18 cellular contexts compared by ENCODE assay signal in the genomic region with DNA sequence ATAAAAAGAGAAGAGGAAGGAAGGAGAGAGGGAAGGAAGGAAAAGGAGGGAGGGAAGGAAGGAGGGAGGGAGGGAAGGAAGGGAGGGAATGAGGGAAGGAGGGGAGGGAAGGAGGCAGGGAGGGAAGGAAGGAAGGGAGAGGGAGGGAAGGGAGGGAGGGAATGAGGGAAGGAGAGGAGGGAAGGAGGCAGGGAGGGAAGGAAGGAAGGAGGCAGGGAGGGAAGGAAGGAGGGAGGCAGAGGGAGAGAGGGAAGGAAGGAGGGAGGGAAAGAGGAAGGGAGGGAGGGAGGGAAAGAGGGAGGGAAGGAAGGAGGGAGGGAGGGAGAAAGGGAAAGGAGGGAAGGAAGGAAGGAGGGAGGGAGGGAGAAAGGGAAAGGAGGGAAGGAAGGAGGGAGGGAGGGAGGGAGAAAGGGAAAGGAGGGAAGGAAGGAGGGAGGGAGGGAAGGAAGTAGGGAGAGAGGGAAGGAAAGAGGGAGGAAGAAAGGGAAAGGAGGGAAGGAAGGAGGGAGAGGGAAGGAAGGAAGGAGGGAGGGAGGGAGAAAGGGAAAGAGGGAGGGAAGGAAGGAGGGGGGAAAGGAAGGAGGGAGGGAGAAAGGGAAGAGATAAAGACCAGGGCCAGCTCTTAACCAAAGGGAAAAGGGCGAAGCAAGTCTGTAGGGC.
"Had no signal": no experiment of that assay in that cellular context is flagged by ENCODE, and none has a peak within 500 bp of the region (broad histone marks: within the 10 kb centered on the region; RNA-seq: fewer than 3 reads in every experiment).

No MANE protein-coding gene starts in this region.

- H3K4me1 ChIP-seq: colonic mucosa had no signal

- H3K4me3 ChIP-seq: colonic mucosa, lung, suprapubic skin, transverse colon, vagina had no signal

- H3K36me3 ChIP-seq: colonic mucosa, suprapubic skin, transverse colon, vagina had no signal

- H3K27me3 Mint-ChIP-seq: activated CD4-positive, alpha-beta memory T cell treated with anti-CD3 and anti-CD28 coated beads, Interleukin-2, amount 10 ng/mL, durations not matched to agents 7 days and 5 days; activated T-cell treated with anti-CD3 and anti-CD28 coated beads, Interleukin-2, amount 50 U/mL, for 24 hours had no signal

- DNase-seq: activated CD4-positive, alpha-beta memory T cell treated with anti-CD3 and anti-CD28 coated beads, Interleukin-2, amount 10 ng/mL, durations not matched to agents 7 days and 5 days; activated CD4-positive, alpha-beta T cell treated with anti-CD3 and anti-CD28 coated beads for 48 hours; activated CD4-positive, CD25-positive, alpha-beta regulatory T cell; activated T-cell treated with anti-CD3 and anti-CD28 coated beads, Interleukin-2, amount 50 U/mL, for 24 hours; colonic mucosa; foreskin melanocyte; glutamatergic neuron; stimulated activated CD4-positive, alpha-beta T cell treated with anti-CD3 and anti-CD28 coated beads, Interleukin-2, amount 100 ng/mL, for 24 hours; stimulated activated naive CD8-positive, alpha-beta T cell treated with anti-CD3 and anti-CD28 coated beads, Interleukin-15, amount 100 ng/mL, for 72 hours; T1000 had no signal

- H3K9me3 Mint-ChIP-seq: activated CD4-positive, alpha-beta memory T cell treated with anti-CD3 and anti-CD28 coated beads, Interleukin-2, amount 10 ng/mL, durations not matched to agents 7 days and 5 days; activated naive CD4-positive, alpha-beta T cell treated with anti-CD3 and anti-CD28 coated beads for 36 hours; activated T-cell treated with anti-CD3 and anti-CD28 coated beads, Interleukin-2, amount 50 U/mL, for 24 hours; brain; neural crest cell; stimulated activated naive CD8-positive, alpha-beta T cell treated with anti-CD3 and anti-CD28 coated beads, Interleukin-15, amount 100 ng/mL, for 72 hours had no signal

- H3K27ac Mint-ChIP-seq: activated CD4-positive, alpha-beta memory T cell treated with anti-CD3 and anti-CD28 coated beads, Interleukin-2, amount 10 ng/mL, durations not matched to agents 7 days and 5 days; activated naive CD4-positive, alpha-beta T cell treated with anti-CD3 and anti-CD28 coated beads for 36 hours; activated T-cell treated with anti-CD3 and anti-CD28 coated beads, Interleukin-2, amount 50 U/mL, for 24 hours; progenitor cell of endocrine pancreas had no signal

- H3K9me3 ChIP-seq: colonic mucosa, suprapubic skin, transverse colon, vagina had no signal

- ATAC-seq: stimulated activated naive CD8-positive, alpha-beta T cell treated with anti-CD3 and anti-CD28 coated beads, Interleukin-15, amount 100 ng/mL, for 72 hours had no signal

- H3K4me3 Mint-ChIP-seq: activated CD4-positive, alpha-beta memory T cell treated with anti-CD3 and anti-CD28 coated beads, Interleukin-2, amount 10 ng/mL, durations not matched to agents 7 days and 5 days; activated naive CD4-positive, alpha-beta T cell treated with anti-CD3 and anti-CD28 coated beads for 36 hours; activated T-cell treated with anti-CD3 and anti-CD28 coated beads, Interleukin-2, amount 50 U/mL, for 24 hours; brain; neural crest cell; stimulated activated naive CD8-positive, alpha-beta T cell treated with anti-CD3 and anti-CD28 coated beads, Interleukin-15, amount 100 ng/mL, for 72 hours had no signal

- H3K27me3 ChIP-seq: colonic mucosa, suprapubic skin, vagina had no signal

- H3K4me1 Mint-ChIP-seq: brain, neural crest cell had no signal

- H3K27ac ChIP-seq: colonic mucosa, suprapubic skin, transverse colon, vagina had no signal
